In the genomic region with DNA sequence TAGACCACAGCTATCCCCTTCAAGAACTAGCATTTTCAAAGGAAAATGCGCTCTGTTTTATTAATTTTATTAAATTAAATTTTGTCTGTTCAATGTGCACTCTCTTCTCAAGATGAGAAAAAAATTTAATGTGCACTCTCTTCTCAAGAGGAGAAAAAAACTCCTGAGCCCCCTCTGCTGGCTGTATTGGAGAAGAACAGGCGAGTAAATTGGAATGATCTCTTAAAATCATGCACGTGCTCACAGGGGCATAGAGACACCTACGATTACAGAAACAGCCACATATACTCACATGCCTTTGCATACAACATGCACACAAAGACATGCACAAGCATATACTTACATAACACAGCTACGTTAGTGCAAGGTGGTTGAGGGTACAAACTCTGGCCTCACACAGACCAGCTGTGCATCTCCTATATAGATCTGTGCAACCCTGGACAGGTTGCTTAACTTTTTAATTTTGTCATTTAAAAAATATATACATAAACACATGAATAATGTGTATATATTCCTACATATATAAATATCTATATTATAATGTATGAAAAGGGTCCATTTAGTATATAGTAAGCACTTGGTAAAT, we compare ENCODE assay signal across 8 cellular contexts.
A peak's percentile ranks its signal among the peaks of the same experiment; 100 is the strongest.
DNase-seq lines count a peak whose midpoint lies in the region; ATAC-seq, FAIRE-seq and TF ChIP-seq lines count a peak whose summit lies in the region.

No MANE protein-coding gene starts in this region.

- POLR2A ChIA-PET in PC-9 (lab: Charles Lee; ENCODE audit: unreplicated experiment) = no interaction called here

- no peak overlapping the region for H3K27ac ChIP-seq in PC-9

- H3K4me1 ChIP-seq in PC-9 (replicated peaks; ENCODE audit: insufficient read depth) = no peaks in the 10 kb centered on the region

- peak; percentile 53 for ATAC-seq in HG03025 (IDR thresholded peaks at IDR 0.05; ENCODE audit: low FRiP score, unreplicated experiment)

- no TSS peak for BruUV-seq in PC-9 (replicated peaks; lab: Mats Ljungman, UMichigan)

- TF ChIP-seq POLR2A in GM12891 (IDR thresholded peaks at IDR 0.05; ENCODE audit: low read depth, low read length) = no peak

- CTCF ChIA-PET in PC-9 (lab: Charles Lee) = interaction anchor here (0.6 kb wide), 1 partner anchor 1003 kb away, joined by 6 read pairs; no protein-coding TSS in a partner anchor

- no peaks in the 10 kb centered on the region for H4K20me1 ChIP-seq in PC-9 (ENCODE audit: insufficient read depth)

- DNase-seq in AG10803 (ENCODE audit: low read depth) (peak; percentile 17), GM12864 (ENCODE audit: low read depth) (no peak), PC-9 (peak in 1 of 2 experiments; percentile 16), dermis blood vessel endothelial cell (peak; percentile 20), myocyte (ENCODE audit: low read depth) (peak; percentile 49), GM12891 (ENCODE audit: insufficient read length, low spot score) (no peak), occipital lobe (lab: John Stamatoyannopoulos, UW) (no peak)

- H3F3A ChIP-seq in PC-9 (ENCODE audit: insufficient read depth, low read depth) = no peaks in the 10 kb centered on the region

- H3K79me2 ChIP-seq in PC-9 (ENCODE audit: low read depth) = no peaks in the 10 kb centered on the region

- no peak overlapping the region for H3K4me3 ChIP-seq in AG10803 (ENCODE audit: low read length)
- H3K4me3 ChIP-seq in GM12864 (ENCODE audit: low read depth, low read length) = no peak overlapping the region
- no peak overlapping the region for H3K4me3 ChIP-seq in PC-9

- no peaks in the 10 kb centered on the region for H3K9me2 ChIP-seq in PC-9 (ENCODE audit: insufficient read depth)

- intact Hi-C loops in PC-9 (cut with micrococcal nuclease; ENCODE audit: unreplicated experiment) = loop anchor here (5.0 kb wide), 1 partner anchor 84 kb away; no protein-coding TSS in a partner anchor

- H3K9me3 ChIP-seq in PC-9 (ENCODE audit: insufficient read depth, low read depth) = no peaks in the 10 kb centered on the region

- H3K4me2 ChIP-seq in PC-9 = no peak overlapping the region

- FAIRE-seq in GM12891 (lab: Jason Lieb, UNC) = no peak

- TF ChIP-seq CTCF in AG10803 (conservative IDR thresholded peaks at IDR 0.05; ENCODE audit: low read length) (peak; percentile 62), GM12864 (IDR thresholded peaks at IDR 0.05; ENCODE audit: low read depth, low read length, missing control alignments) (peak; percentile 46), PC-9 (conservative IDR thresholded peaks at IDR 0.05) (peak; percentile 77)

- H2AFZ ChIP-seq in PC-9 = no peak overlapping the region

- H3K27me3 ChIP-seq in PC-9 (ENCODE audit: insufficient read depth, low read depth) = peaks cover 9% of the 10 kb centered on the region; the same call in 1 of the 2 replicates

- H3K36me3 ChIP-seq in PC-9 (ENCODE audit: low read depth) = no peaks in the 10 kb centered on the region

TF ChIP-seq in GM12891, 5 proteins besides CTCF, POLR2A, EP300 and RAD21:
- TF ChIP-seq TAF1 (IDR thresholded peaks at IDR 0.05; ENCODE audit: low read depth, low read length) (no peak), POU2F2 (IDR thresholded peaks at IDR 0.05; ENCODE audit: low read depth, low read length) (no peak), PAX5 (IDR thresholded peaks at IDR 0.05; ENCODE audit: insufficient read depth, low read length, severe bottlenecking) (no peak), POLR2AphosphoS5 (IDR thresholded peaks at IDR 0.05; ENCODE audit: low read depth, low read length) (no peak), SPI1 (IDR thresholded peaks at IDR 0.05; ENCODE audit: low read depth, low read length) (no peak)

Comparison
In these comparisons a context has a peak if more than half of its experiments do, and no peak if none do; other contexts are left out.
1. DNase-seq: peak in AG10803 (single experiment), dermis blood vessel endothelial cell (single experiment) and myocyte (single experiment); none in GM12864 (single experiment), GM12891 (single experiment) and occipital lobe (single experiment).
2. Peak in every context shown above with its lines, with median percentiles within 50 percentile points of each other: CTCF ChIP-seq.